18 cellular contexts compared by ENCODE assay signal in the genomic region with DNA sequence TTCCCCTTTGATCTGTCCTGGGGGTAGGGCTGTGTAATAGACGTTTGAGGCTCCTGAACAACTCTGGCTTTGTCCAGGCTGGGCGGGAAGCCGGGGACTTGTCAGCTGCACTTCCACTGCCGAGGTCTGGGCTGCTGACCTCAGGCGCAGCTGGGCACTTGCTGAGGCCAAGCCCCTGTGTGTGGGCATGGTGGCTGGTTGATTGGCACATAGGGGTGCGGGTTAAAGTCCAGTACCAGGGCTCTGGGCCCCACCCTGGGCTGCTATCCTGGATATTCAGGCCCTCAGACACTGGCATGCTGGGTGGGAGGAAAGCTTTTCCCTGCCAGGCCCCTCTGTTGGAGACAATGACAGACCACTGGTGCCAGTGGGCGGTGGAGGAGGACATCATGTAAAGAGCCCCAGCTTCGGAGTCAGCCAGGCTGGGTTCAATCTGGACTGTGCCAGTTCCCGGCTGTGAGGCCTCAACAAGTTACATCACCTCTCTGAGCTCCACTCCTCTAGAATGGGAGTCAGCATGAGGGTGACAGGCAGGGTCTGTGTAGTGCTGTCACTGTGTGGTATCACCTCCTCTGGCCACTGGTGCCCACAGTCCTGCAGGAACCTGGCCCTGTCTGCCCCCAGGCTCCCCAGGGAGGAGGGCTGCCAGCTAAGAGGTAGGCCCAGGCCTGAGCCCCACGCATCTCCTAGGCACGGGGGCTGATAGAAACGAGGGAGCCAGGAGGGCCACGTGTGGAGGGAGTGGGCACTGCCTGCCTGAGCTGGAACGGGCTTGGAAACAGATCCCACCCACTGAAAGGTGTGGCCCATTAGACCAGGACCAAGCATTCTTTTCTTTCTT. TPM values are rescaled to one million over a fixed set of nuclear protein-coding genes. Genes with fewer than 3 reads are reported as not detected.
DNase-seq lines count a peak whose midpoint lies in the region; ATAC-seq and TF ChIP-seq lines count a peak whose summit lies in the region.
"Had no signal": no experiment of that assay in that cellular context is flagged by ENCODE, and none has a peak within 500 bp of the region (broad histone marks: within the 10 kb centered on the region; RNA-seq: fewer than 3 reads in every experiment).

No MANE protein-coding gene starts in this region.

- H3K4me3 ChIP-seq in HEK293 (ENCODE audit: low read depth, low read length) (no peak overlapping the region), mucosa of descending colon (no peak overlapping the region), spleen (no peak overlapping the region)
- H3K4me3 ChIP-seq: gastrocnemius medialis, right lobe of liver, SJSA1 had no signal

- no peaks in the 10 kb centered on the region for H3K9me3 ChIP-seq in HEK293 (ENCODE audit: control insufficient read depth, insufficient read depth, low read depth, low read length)
- no peaks in the 10 kb centered on the region for H3K9me3 ChIP-seq in mucosa of descending colon
- H3K9me3 ChIP-seq in spleen: no peaks in the 10 kb centered on the region
- H3K9me3 ChIP-seq: gastrocnemius medialis, right lobe of liver, SJSA1 had no signal

- POLR2A ChIA-PET in HEK293 (lab: Yijun Ruan, JAX): no interaction called here

- ATAC-seq in mucosa of descending colon: peak; percentile 50
- ATAC-seq in HG03439 (IDR thresholded peaks at IDR 0.05; ENCODE audit: unreplicated experiment): no peak
- ATAC-seq in GM19395 (IDR thresholded peaks at IDR 0.05; ENCODE audit: unreplicated experiment): no peak
- ATAC-seq: gastrocnemius medialis; right lobe of liver; stimulated activated memory B cell treated with anti-CD40 and anti-IgM and Interleukin-4, amounts not matched to agents 10 μg/mL and 1 μg/mL and 100 μg/mL, for 72 hours had no signal

- H3K27ac ChIP-seq in HEK293 (ENCODE audit: extremely low read depth, low read depth, low read length) (no peak overlapping the region), cingulate gyrus (ENCODE audit: low read depth, low read length) (peak overlapping the region; percentile 92), spleen (peak overlapping the region in 5 of 8 donors; percentile 3 to 77 (median 24))
- H3K27ac ChIP-seq: SJSA1 had no signal

- H3K4me1 ChIP-seq in HEK293 (ENCODE audit: control insufficient read depth, insufficient read depth, low read length) (no peaks in the 10 kb centered on the region), mucosa of descending colon (ENCODE audit: low read depth) (peaks cover 27% of the 10 kb centered on the region), spleen (peaks cover 37 to 93% (median 78%) of the 10 kb centered on the region in 6 donors)
- H3K4me1 ChIP-seq: right lobe of liver had no signal

- H3K27me3 ChIP-seq in spleen (replicated peaks in 1 of 7): no peaks in the 10 kb centered on the region
- H3K27me3 ChIP-seq: gastrocnemius medialis, right lobe of liver, SJSA1 had no signal

- no peak for TF ChIP-seq CTCF in HEK293 (tag by site-specific recombination; IDR thresholded peaks at IDR 0.05)
- TF ChIP-seq CTCF in mucosa of descending colon (IDR thresholded peaks at IDR 0.05): no peak
- no peak for TF ChIP-seq CTCF in spleen (IDR thresholded peaks at IDR 0.05 in 8 of 11, conservative IDR thresholded peaks at IDR 0.05 in 3 of 11)

- CTCF ChIA-PET in HEK293 (lab: Yijun Ruan, JAX): interaction anchor here (0.6 to 0.7 kb wide), 2 partner anchors 47 to 51 kb away, joined by 3 read pairs; partner anchors contain the start of gene CPNE2

- WGBS in spleen, 5 donors: 79 to 90% (median 85%) methylated on average over 13 to 14 of the region's 14 CpGs

- H3K36me3 ChIP-seq in HEK293 (ENCODE audit: control insufficient read depth in 2 of 2, insufficient read depth in 1 of 2, low read length in 2 of 2) (no peaks in the 10 kb centered on the region), mucosa of descending colon (ENCODE audit: low read depth) (no peaks in the 10 kb centered on the region), spleen (peaks cover 0 to 30% (median 0%) of the 10 kb centered on the region in 6 donors)
- H3K36me3 ChIP-seq: gastrocnemius medialis, right lobe of liver had no signal

- DNase-seq in mucosa of descending colon: peak in 2 of 3 donors; percentile 50 to 59
- DNase-seq in spleen: no peak
- no peak for DNase-seq in NCI-H1417 (lab: John Stamatoyannopoulos, UW)
- DNase-seq: activated naive CD8-positive, alpha-beta T cell treated with anti-CD3 and anti-CD28 coated beads, Interleukin-2, amount 10 ng/mL, durations not matched to agents 7 days and 5 days; activated T-cell treated with anti-CD3 and anti-CD28 coated beads for 4 hours; gastrocnemius medialis; HCEC 1CT; KBM-7; NCI-H1436 treated with DMSO at 0.1 percent for 48 hours; NCI-H226; T-helper 9 cell had no signal

- intact Hi-C loops in mucosa of descending colon (cut with DNase I, micrococcal nuclease) (no loop called here), spleen (cut with DNase I; ENCODE audit: low total_unique reads) (no loop called here)

- TF ChIP-seq POLR2A in spleen (IDR thresholded peaks at IDR 0.05): no peak

TF ChIP-seq in HEK293, 187 proteins besides CTCF, POLR2A, EP300 and RAD21:
- TF ChIP-seq ZFHX2 (tag by site-specific recombination; conservative IDR thresholded peaks at IDR 0.05) (0 out of 2 replicates have a peak, but pooled peaks have one; percentile 7), RBAK (tag by site-specific recombination; IDR thresholded peaks at IDR 0.05) (no peak), ZNF426 (tag by site-specific recombination; IDR thresholded peaks at IDR 0.05) (no peak), ZNF558 (tag by site-specific recombination; IDR thresholded peaks at IDR 0.05) (no peak)

RNA-seq across cellular contexts. Expression of gene PSME3IP1, which starts 42.5 kb away (rescaled TPM):
- total RNA-seq in mucosa of descending colon (100 to 1,000 TPM in 2 of 3 donors, 10 to 100 TPM in 1; 97.9 to 138 (median 114) TPM), spleen (100 to 1,000 TPM in 3 of 7 donors, 10 to 100 TPM in 4; 75.8 to 128 (median 99.8) TPM)
- 10 to 100 TPM; 64.6 to 92.3 (median 66.7) TPM for polyA plus RNA-seq in spleen

RNA-seq across cellular contexts. Expression of gene RSPRY1, which starts 42.8 kb away (rescaled TPM):
- 10 to 100 TPM; 40.6 to 44.1 (median 42.0) TPM for total RNA-seq in mucosa of descending colon
- 10 to 100 TPM; 28.4 to 38.8 (median 31.1) TPM for total RNA-seq in spleen
- 1 to 10 TPM; 7.3 to 9.1 (median 8.3) TPM for polyA plus RNA-seq in spleen

RNA-seq across cellular contexts. Expression of gene CPNE2, which starts 51.0 kb away (rescaled TPM):
- total RNA-seq in mucosa of descending colon (10 to 100 TPM; 48.7 to 77.0 (median 52.5) TPM), spleen (10 to 100 TPM; 25.2 to 46.5 (median 34.8) TPM)
- polyA plus RNA-seq in spleen: 10 to 100 TPM; 13.3 to 29.0 (median 21.7) TPM

Comparison
In these comparisons a context has a peak if more than half of its experiments do, and no peak if none do; other contexts are left out.
1. DNase-seq: peak in mucosa of descending colon (2 of 3); none in spleen (single experiment) and NCI-H1417 (0 of 3).